Comparison of ENCODE assay signal across 17 cellular contexts in the genomic region with DNA sequence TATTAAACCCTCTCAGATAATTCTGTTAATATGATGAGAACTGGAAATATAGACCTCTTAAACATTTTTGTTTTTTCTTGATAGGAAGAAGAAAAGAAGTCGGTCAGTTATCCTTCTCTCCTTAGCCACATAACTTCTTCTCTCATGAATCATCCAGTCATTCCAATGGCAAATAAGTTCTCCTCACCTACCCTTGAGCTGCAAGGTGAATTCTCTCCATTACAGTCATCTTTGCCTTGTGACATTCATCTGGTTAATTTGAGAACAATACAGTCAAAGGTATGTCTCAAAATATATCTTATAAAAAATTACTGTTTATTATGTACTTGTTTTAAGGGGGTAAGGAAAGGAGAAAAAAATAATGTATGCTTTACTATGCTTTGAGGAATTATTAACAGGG.
"Had no signal": no experiment of that assay in that cellular context is flagged by ENCODE, and none has a peak within 500 bp of the region (broad histone marks: within the 10 kb centered on the region; RNA-seq: fewer than 3 reads in every experiment).

No MANE protein-coding gene starts in this region.

- FAIRE-seq: keratinocyte had no signal

- H3K4me1 ChIP-seq: adrenal gland had no signal

- DNase-seq: activated CD4-positive, alpha-beta memory T cell treated with anti-CD3 and anti-CD28 coated beads for 36 hours; activated CD4-positive, alpha-beta T cell treated with anti-CD3 and anti-CD28 coated beads for 1 hour; activated T-cell treated with anti-CD3 and anti-CD28 coated beads, Interleukin-2, amount 50 U/mL, for 48 hours; adrenal gland; brain microvascular endothelial cell; foreskin melanocyte; heart right ventricle; pancreas; retina; stimulated activated CD4-positive, alpha-beta T cell treated with anti-CD3 and anti-CD28 coated beads, Interleukin-15, amount 100 ng/mL, for 24 hours; stimulated activated CD4-positive, alpha-beta T cell treated with anti-CD3 and anti-CD28 coated beads, Interleukin-4, amount 100 ng/mL, for 24 hours; SW 1271; T-helper 9 cell; upper lobe of left lung had no signal

- H3K27ac ChIP-seq: adrenal gland, brain microvascular endothelial cell, heart right ventricle, neural progenitor cell, pancreas, upper lobe of left lung had no signal

- H3K4me1 Mint-ChIP-seq: neural progenitor cell had no signal

- ATAC-seq: heart right ventricle, pancreas had no signal

- H3K4me3 Mint-ChIP-seq: activated CD4-positive, alpha-beta memory T cell treated with anti-CD3 and anti-CD28 coated beads for 36 hours; neural progenitor cell; stimulated activated naive CD8-positive, alpha-beta T cell treated with anti-CD3 and anti-CD28 coated beads, Interleukin-15, Interleukin-2, amounts not matched to agents 100 ng/mL and 50 ng/mL, for 24 hours had no signal

- H3K9me3 ChIP-seq: adrenal gland, pancreas, upper lobe of left lung had no signal

- H3K27me3 ChIP-seq: adrenal gland, brain microvascular endothelial cell, heart right ventricle, neural progenitor cell, pancreas, upper lobe of left lung had no signal

- H3K36me3 ChIP-seq: pancreas had no signal

- H3K4me3 ChIP-seq: adrenal gland, heart right ventricle, neural progenitor cell, pancreas, upper lobe of left lung had no signal

- H3K4me2 ChIP-seq: neural progenitor cell had no signal

- H3K9ac ChIP-seq: neural progenitor cell had no signal

- H2AFZ ChIP-seq: neural progenitor cell had no signal

- H3K27me3 Mint-ChIP-seq: activated CD4-positive, alpha-beta memory T cell treated with anti-CD3 and anti-CD28 coated beads for 36 hours; stimulated activated naive CD8-positive, alpha-beta T cell treated with anti-CD3 and anti-CD28 coated beads, Interleukin-15, Interleukin-2, amounts not matched to agents 100 ng/mL and 50 ng/mL, for 24 hours had no signal

- H3K27ac Mint-ChIP-seq: activated CD4-positive, alpha-beta memory T cell treated with anti-CD3 and anti-CD28 coated beads for 36 hours; neural progenitor cell; stimulated activated naive CD8-positive, alpha-beta T cell treated with anti-CD3 and anti-CD28 coated beads, Interleukin-15, Interleukin-2, amounts not matched to agents 100 ng/mL and 50 ng/mL, for 24 hours had no signal

- H3K9me3 Mint-ChIP-seq: activated CD4-positive, alpha-beta memory T cell treated with anti-CD3 and anti-CD28 coated beads for 36 hours; neural progenitor cell; stimulated activated naive CD8-positive, alpha-beta T cell treated with anti-CD3 and anti-CD28 coated beads, Interleukin-15, Interleukin-2, amounts not matched to agents 100 ng/mL and 50 ng/mL, for 24 hours had no signal
